Comparison of ENCODE assay signal across 23 cellular contexts in genomic region chr1:156595016-156595415, GRCh38. TPM values are rescaled to one million over a fixed set of nuclear protein-coding genes. Genes with fewer than 3 reads are reported as not detected.
DNase-seq lines count a peak whose midpoint lies in the region; ATAC-seq and TF ChIP-seq lines count a peak whose summit lies in the region.
"Had no signal": no experiment of that assay in that cellular context is flagged by ENCODE, and none has a peak within 500 bp of the region (broad histone marks: within the 10 kb centered on the region; RNA-seq: fewer than 3 reads in every experiment).

No MANE protein-coding gene starts in this region.

- peak overlapping the region in 6 of 7 donors; percentile 1 to 90 (median 70) for H3K27ac Mint-ChIP-seq in CD4-positive, alpha-beta memory T cell
- H3K27ac Mint-ChIP-seq in WTC11 (peak overlapping the region; percentile 48), immature natural killer cell (peak overlapping the region in 4 of 6 donors; percentile 15 to 74 (median 48))

- H3K36me3 Mint-ChIP-seq in CD4-positive, alpha-beta memory T cell = peaks cover 38 to 53% of the 10 kb centered on the region in 2 donors
- H3K36me3 Mint-ChIP-seq in WTC11 (peaks cover 48% of the 10 kb centered on the region), immature natural killer cell (peaks cover 8 to 18% (median 9%) of the 10 kb centered on the region in 3 donors)

- no peak overlapping the region for H3K27ac ChIP-seq in A673 (ENCODE audit: low read depth, low read length, poor library complexity, severe bottlenecking)
- no peak overlapping the region for H3K27ac ChIP-seq in CD4-positive, alpha-beta memory T cell (ENCODE audit: low read depth, low read length)
- H3K27ac ChIP-seq: hepatocyte, thoracic aorta had no signal

- peaks cover 61% of the 10 kb centered on the region for H3K36me3 ChIP-seq in A673 (ENCODE audit: insufficient read depth, low read length, poor library complexity, severe bottlenecking)
- H3K36me3 ChIP-seq in CD4-positive, alpha-beta memory T cell (ENCODE audit: insufficient read depth, low read length) = peaks cover 33% of the 10 kb centered on the region

- TSS peak; percentile 86 for BruUV-seq in A673 (replicated peaks; lab: Mats Ljungman, UMichigan)

- no peaks in the 10 kb centered on the region for H3K27me3 Mint-ChIP-seq in CD4-positive, alpha-beta memory T cell
- no peaks in the 10 kb centered on the region for H3K27me3 Mint-ChIP-seq in WTC11 (ENCODE audit: low read depth)
- H3K27me3 Mint-ChIP-seq in immature natural killer cell (ENCODE audit: low read depth in 3 of 3) = peaks cover 2% of the 10 kb centered on the region in 3 donors

- no peaks in the 10 kb centered on the region for H3K9me3 ChIP-seq in A673 (ENCODE audit: low read depth, low read length, poor library complexity, severe bottlenecking)
- H3K9me3 ChIP-seq in CD4-positive, alpha-beta memory T cell (ENCODE audit: control insufficient read depth in 1 of 2, low read length in 2 of 2) = no peaks in the 10 kb centered on the region
- H3K9me3 ChIP-seq: HAP-1, thoracic aorta had no signal

- TF ChIP-seq CTCF in A673 (conservative IDR thresholded peaks at IDR 0.05; ENCODE audit: low read depth, low read length) (no peak), WTC11 (IDR thresholded peaks at IDR 0.05) (no peak)

- POLR2A ChIA-PET in A673 (lab: Charles Lee; ENCODE audit: low non-redundant PET) (no interaction called here), WTC11 (lab: Charles Lee) (no interaction called here)
- POLR2A ChIA-PET in CD4-positive, alpha-beta memory T cell (lab: Charles Lee; ENCODE audit: partially characterized antibody) = interaction anchor here (1.4 to 1.7 kb wide), 2 partner anchors 94 to 138 kb away, joined by 4 read pairs; partner anchors contain the start of gene MEF2D

- CTCF ChIA-PET in A673 (lab: Charles Lee) = no interaction called here
- CTCF ChIA-PET in CD4-positive, alpha-beta memory T cell (lab: Charles Lee; ENCODE audit: partially characterized antibody) = no interaction called here
- CTCF ChIA-PET in WTC11 (lab: Charles Lee) = no interaction called here

- no peak for ATAC-seq in WTC11
- ATAC-seq in HG03097 (IDR thresholded peaks at IDR 0.05; ENCODE audit: low FRiP score, unreplicated experiment) = no peak
- no peak for ATAC-seq in HG02938 (IDR thresholded peaks at IDR 0.05; ENCODE audit: unreplicated experiment)
- no peak for ATAC-seq in HG03159 (IDR thresholded peaks at IDR 0.05; ENCODE audit: unreplicated experiment)
- ATAC-seq: sciatic nerve had no signal

- H3K4me1 Mint-ChIP-seq in CD4-positive, alpha-beta memory T cell = peaks cover 16 to 30% (median 23%) of the 10 kb centered on the region in 4 donors
- H3K4me1 Mint-ChIP-seq in WTC11 (peaks cover 16% of the 10 kb centered on the region), immature natural killer cell (peaks cover 17 to 21% of the 10 kb centered on the region in 2 donors)

- no peak overlapping the region for H3K4me3 ChIP-seq in A673 (ENCODE audit: low read depth, low read length, poor library complexity, severe bottlenecking)
- H3K4me3 ChIP-seq in CD4-positive, alpha-beta memory T cell (ENCODE audit: low read length in 2 of 2) = no peak overlapping the region
- H3K4me3 ChIP-seq: HAP-1, hepatocyte, thoracic aorta had no signal

- DNase-seq in A673 (ENCODE audit: low spot score) = no peak
- no peak for DNase-seq in CD4-positive, alpha-beta memory T cell
- no peak for DNase-seq in WTC11 (ENCODE audit: low spot score)
- DNase-seq in immature natural killer cell = no peak
- DNase-seq: DMS153; effector CD8-positive, alpha-beta T cell; IMR-90; mesendoderm; NCI-H1048; NCI-H2107; NCI-H526; occipital lobe; OCI-M1; stimulated activated CD4-positive, alpha-beta T cell treated with anti-CD3 and anti-CD28 coated beads, Interleukin-1b, Interleukin-23, amount 100 ng/mL, for 48 hours had no signal

- H3K27me3 ChIP-seq in A673 (replicated peaks; ENCODE audit: insufficient read depth, low read depth, low read length, poor library complexity) = no peaks in the 10 kb centered on the region
- H3K27me3 ChIP-seq in CD4-positive, alpha-beta memory T cell (ENCODE audit: insufficient read depth, low read length) = no peaks in the 10 kb centered on the region
- H3K27me3 ChIP-seq: hepatocyte had no signal

- H3K4me3 Mint-ChIP-seq in CD4-positive, alpha-beta memory T cell = peak overlapping the region in 2 of 8 donors; percentile 12 to 49
- H3K4me3 Mint-ChIP-seq in WTC11 (no peak overlapping the region), immature natural killer cell (peak overlapping the region in 1 of 5 donors; percentile 33)

- H3K9me3 Mint-ChIP-seq in CD4-positive, alpha-beta memory T cell = peaks cover 0 to 4% (median 0%) of the 10 kb centered on the region in 8 donors
- no peaks in the 10 kb centered on the region for H3K9me3 Mint-ChIP-seq in WTC11
- no peaks in the 10 kb centered on the region for H3K9me3 Mint-ChIP-seq in immature natural killer cell

- H3K4me1 ChIP-seq in A673 (ENCODE audit: insufficient read depth, low read length, poor library complexity, severe bottlenecking) = peaks cover 4% of the 10 kb centered on the region
- H3K4me1 ChIP-seq in CD4-positive, alpha-beta memory T cell (ENCODE audit: insufficient read depth, low read length) = peaks cover 22% of the 10 kb centered on the region

- intact Hi-C loops in A673 (cut with micrococcal nuclease; ENCODE audit: unreplicated experiment) = no loop called here
- intact Hi-C loops in CD4-positive, alpha-beta memory T cell (cut with micrococcal nuclease) = no loop called here

TF ChIP-seq in WTC11, 78 proteins besides CTCF, POLR2A, EP300 and RAD21 (continues in another document):
- TF ChIP-seq MLX (CRISPR knock-in tag; IDR thresholded peaks at IDR 0.05) (no peak), FOXP4 (CRISPR knock-in tag; IDR thresholded peaks at IDR 0.05) (no peak), ZNF219 (CRISPR knock-in tag; IDR thresholded peaks at IDR 0.05; ENCODE audit: borderline replicate concordance) (no peak)

RNA-seq across cellular contexts. Expression of gene NAXE, which starts 3.4 kb away (rescaled TPM):
- total RNA-seq in A673 (2021) (125 and 138 TPM in 2 replicates), WTC11 (2021) (81.6 to 98.1 TPM (median 92.8 TPM) in 3 replicates)
- total RNA-seq in CD4-positive, alpha-beta memory T cell = 10 to 100 TPM; 46.7 to 49.5 TPM
- 100 to 1,000 TPM in 1 of 2 donors, 10 to 100 TPM in 1; 93.3 to 152 TPM for polyA plus RNA-seq in CD4-positive, alpha-beta memory T cell
- polyA plus RNA-seq in immature natural killer cell = 100 to 1,000 TPM; 141 to 239 (median 202) TPM

RNA-seq across cellular contexts. Expression of gene GPATCH4, which starts 6.3 kb away (rescaled TPM):
- total RNA-seq in A673 (2021) = 66.8 and 84.2 TPM in 2 replicates
- 10 to 100 TPM; 26.9 to 30.7 TPM for total RNA-seq in CD4-positive, alpha-beta memory T cell
- 10 to 100 TPM in 1 of 2 donors, 1 to 10 TPM in 1; 8.1 to 58.5 TPM for polyA plus RNA-seq in CD4-positive, alpha-beta memory T cell
- 37.1 to 50.1 TPM (median 38.2 TPM) in 3 replicates for total RNA-seq in WTC11 (2021)
- polyA plus RNA-seq in immature natural killer cell = 10 to 100 TPM in 2 of 3 donors, 1 to 10 TPM in 1; 7.7 to 42.2 (median 15.9) TPM

RNA-seq across cellular contexts. Expression of gene TTC24, which starts 15.5 kb away (rescaled TPM):
- not detected in 2 replicates for total RNA-seq in A673 (2021)
- total RNA-seq in CD4-positive, alpha-beta memory T cell = under 1 TPM; 0.84 to 0.91 TPM
- polyA plus RNA-seq in CD4-positive, alpha-beta memory T cell = under 1 TPM in 1 of 2 donors, not detected in 1; 0.12 TPM
- 0.09 to 0.20 TPM (median 0.11 TPM) in 3 replicates for total RNA-seq in WTC11 (2021)
- 1 to 10 TPM in 1 of 3 donors, under 1 TPM in 2; 0.40 to 1.1 (median 0.72) TPM for polyA plus RNA-seq in immature natural killer cell
- total RNA-seq: cardiac septum, hepatocyte, IMR-90, kidney epithelial cell, occipital lobe, sciatic nerve, thoracic aorta had no signal
- polyA plus RNA-seq: hepatocyte, IMR-90 had no signal

RNA-seq across cellular contexts. Expression of gene IQGAP3, which starts 22.7 kb away (rescaled TPM):
- total RNA-seq in A673 (2021) (35.3 and 37.5 TPM in 2 replicates), WTC11 (2021) (30.8 to 33.3 TPM (median 33.3 TPM) in 3 replicates)
- not detected for total RNA-seq in CD4-positive, alpha-beta memory T cell
- polyA plus RNA-seq in CD4-positive, alpha-beta memory T cell = not detected
- polyA plus RNA-seq in immature natural killer cell = not detected

RNA-seq across cellular contexts. Expression of gene HAPLN2, which starts 24.2 kb away (rescaled TPM):
- total RNA-seq in A673 (2021) (not detected in 2 replicates), WTC11 (2021) (1.1 to 1.3 TPM (median 1.2 TPM) in 3 replicates)
- total RNA-seq in CD4-positive, alpha-beta memory T cell = not detected
- not detected for polyA plus RNA-seq in CD4-positive, alpha-beta memory T cell
- polyA plus RNA-seq in immature natural killer cell = not detected
- total RNA-seq: hepatocyte, IMR-90, kidney epithelial cell, occipital lobe had no signal
- polyA plus RNA-seq: hepatocyte, IMR-90 had no signal
